Comparison of ENCODE assay signal across 14 cellular contexts in genomic region chr16:57805176-57805575, GRCh38.
"Had no signal": no experiment of that assay in that cellular context is flagged by ENCODE, and none has a peak within 500 bp of the region (broad histone marks: within the 10 kb centered on the region; RNA-seq: fewer than 3 reads in every experiment).

No MANE protein-coding gene starts in this region.

- ATAC-seq: activated CD8-positive, alpha-beta T cell treated with anti-CD3 and anti-CD28 coated beads for 36 hours; gastrocnemius medialis; left lobe of liver; naive thymus-derived CD8-positive, alpha-beta T cell; stimulated activated memory B cell treated with anti-CD40 and anti-IgM and Interleukin-4, amounts not matched to agents 10 μg/mL and 1 μg/mL and 100 μg/mL, for 72 hours had no signal

- H3K27ac ChIP-seq: epithelial cell of prostate, gastrocnemius medialis, neutrophil had no signal

- DNase-seq: activated CD4-positive, alpha-beta T cell treated with anti-CD3 and anti-CD28 coated beads for 4 hours; activated CD8-positive, alpha-beta T cell treated with anti-CD3 and anti-CD28 coated beads for 36 hours; activated effector memory CD4-positive, alpha-beta T cell treated with anti-CD3 and anti-CD28 coated beads, Interleukin-2, amount 50 U/mL, for 16 hours; activated T-cell treated with anti-CD3 and anti-CD28 coated beads, Interleukin-2, amount 50 U/mL, for 48 hours; gastrocnemius medialis; naive thymus-derived CD8-positive, alpha-beta T cell; stimulated activated CD4-positive, alpha-beta T cell treated with anti-CD3 and anti-CD28 coated beads, Interleukin-2, amount 100 ng/mL, for 48 hours; T-helper 2 cell had no signal

- H3K36me3 ChIP-seq: adrenal gland, gastrocnemius medialis, neutrophil had no signal

- H3K4me3 ChIP-seq: adrenal gland, gastrocnemius medialis had no signal

- H3K27me3 ChIP-seq: adrenal gland, gastrocnemius medialis had no signal

- H3K9me3 ChIP-seq: adrenal gland, gastrocnemius medialis, neutrophil had no signal

- FAIRE-seq: islet of Langerhans had no signal
